In the genomic region with DNA sequence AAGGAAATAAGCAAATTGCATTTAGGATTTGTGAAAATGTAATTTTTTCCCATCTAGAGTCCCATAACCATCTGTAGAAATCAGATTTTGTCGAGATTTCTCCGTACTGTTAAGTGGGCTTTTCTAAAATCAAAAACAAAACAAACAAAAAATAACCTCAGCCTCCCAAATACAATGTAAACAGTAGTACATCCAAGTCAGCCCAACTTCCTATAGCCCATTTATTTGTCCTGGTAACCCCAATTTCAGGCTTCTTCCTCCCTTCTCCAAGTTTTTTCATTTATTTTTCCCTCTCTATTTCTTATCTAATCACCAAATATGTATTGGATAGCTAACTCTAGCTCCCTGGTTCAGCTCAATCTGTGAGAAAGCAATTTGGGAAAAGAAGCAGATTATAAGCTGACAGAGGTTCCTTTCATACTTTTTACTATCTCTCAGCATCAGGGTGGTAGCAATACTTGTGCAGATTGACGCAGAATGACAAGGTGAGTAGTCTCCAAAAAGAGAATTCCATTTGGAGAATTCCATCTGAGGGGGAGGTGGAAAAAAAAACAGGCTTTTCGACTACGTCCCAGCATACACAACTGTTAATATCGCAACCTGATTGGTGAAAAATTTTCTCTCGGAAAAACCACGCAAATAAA, we compare ENCODE assay signal across 2 cellular contexts.
TF ChIP-seq lines count a peak whose summit lies in the region.

No MANE protein-coding gene starts in this region.

TF ChIP-seq in SK-N-SH, 30 proteins besides CTCF, POLR2A, EP300 and RAD21 (continued from another document):
- TF ChIP-seq FOSL2 (IDR thresholded peaks at IDR 0.05; ENCODE audit: borderline replicate concordance, low read depth) (no peak), SIN3A (IDR thresholded peaks at IDR 0.05; ENCODE audit: borderline replicate concordance, low read depth, low read length) (no peak), RCOR1 (IDR thresholded peaks at IDR 0.05; ENCODE audit: low read length) (no peak), GABPA (IDR thresholded peaks at IDR 0.05; ENCODE audit: low read depth) (no peak), TAF1 (IDR thresholded peaks at IDR 0.05; ENCODE audit: borderline replicate concordance, low read depth, low read length) (no peak)
- TF ChIP-seq, protein P1, sequence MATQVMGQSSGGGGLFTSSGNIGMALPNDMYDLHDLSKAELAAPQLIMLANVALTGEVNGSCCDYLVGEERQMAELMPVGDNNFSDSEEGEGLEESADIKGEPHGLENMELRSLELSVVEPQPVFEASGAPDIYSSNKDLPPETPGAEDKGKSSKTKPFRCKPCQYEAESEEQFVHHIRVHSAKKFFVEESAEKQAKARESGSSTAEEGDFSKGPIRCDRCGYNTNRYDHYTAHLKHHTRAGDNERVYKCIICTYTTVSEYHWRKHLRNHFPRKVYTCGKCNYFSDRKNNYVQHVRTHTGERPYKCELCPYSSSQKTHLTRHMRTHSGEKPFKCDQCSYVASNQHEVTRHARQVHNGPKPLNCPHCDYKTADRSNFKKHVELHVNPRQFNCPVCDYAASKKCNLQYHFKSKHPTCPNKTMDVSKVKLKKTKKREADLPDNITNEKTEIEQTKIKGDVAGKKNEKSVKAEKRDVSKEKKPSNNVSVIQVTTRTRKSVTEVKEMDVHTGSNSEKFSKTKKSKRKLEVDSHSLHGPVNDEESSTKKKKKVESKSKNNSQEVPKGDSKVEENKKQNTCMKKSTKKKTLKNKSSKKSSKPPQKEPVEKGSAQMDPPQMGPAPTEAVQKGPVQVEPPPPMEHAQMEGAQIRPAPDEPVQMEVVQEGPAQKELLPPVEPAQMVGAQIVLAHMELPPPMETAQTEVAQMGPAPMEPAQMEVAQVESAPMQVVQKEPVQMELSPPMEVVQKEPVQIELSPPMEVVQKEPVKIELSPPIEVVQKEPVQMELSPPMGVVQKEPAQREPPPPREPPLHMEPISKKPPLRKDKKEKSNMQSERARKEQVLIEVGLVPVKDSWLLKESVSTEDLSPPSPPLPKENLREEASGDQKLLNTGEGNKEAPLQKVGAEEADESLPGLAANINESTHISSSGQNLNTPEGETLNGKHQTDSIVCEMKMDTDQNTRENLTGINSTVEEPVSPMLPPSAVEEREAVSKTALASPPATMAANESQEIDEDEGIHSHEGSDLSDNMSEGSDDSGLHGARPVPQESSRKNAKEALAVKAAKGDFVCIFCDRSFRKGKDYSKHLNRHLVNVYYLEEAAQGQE (IDR thresholded peaks at IDR 0.05; ENCODE audit: low read depth, low read length) = no peak
TF ChIP-seq in SK-N-SH: peak in this region for 0.

TF ChIP-seq in SK-N-SH treated with all-trans-retinoic acid at 6 μM for 48 hours, 23 proteins besides CTCF, POLR2A, EP300 and RAD21 (continued from another document):
- TF ChIP-seq, protein P2, sequence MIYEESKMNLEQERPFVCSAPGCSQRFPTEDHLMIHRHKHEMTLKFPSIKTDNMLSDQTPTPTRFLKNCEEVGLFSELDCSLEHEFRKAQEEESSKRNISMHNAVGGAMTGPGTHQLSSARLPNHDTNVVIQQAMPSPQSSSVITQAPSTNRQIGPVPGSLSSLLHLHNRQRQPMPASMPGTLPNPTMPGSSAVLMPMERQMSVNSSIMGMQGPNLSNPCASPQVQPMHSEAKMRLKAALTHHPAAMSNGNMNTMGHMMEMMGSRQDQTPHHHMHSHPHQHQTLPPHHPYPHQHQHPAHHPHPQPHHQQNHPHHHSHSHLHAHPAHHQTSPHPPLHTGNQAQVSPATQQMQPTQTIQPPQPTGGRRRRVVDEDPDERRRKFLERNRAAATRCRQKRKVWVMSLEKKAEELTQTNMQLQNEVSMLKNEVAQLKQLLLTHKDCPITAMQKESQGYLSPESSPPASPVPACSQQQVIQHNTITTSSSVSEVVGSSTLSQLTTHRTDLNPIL (CRISPR knock-in tag; IDR thresholded peaks at IDR 0.05; ENCODE audit: low read depth) = no peak
- TF ChIP-seq TOX (CRISPR knock-in tag; IDR thresholded peaks at IDR 0.05; ENCODE audit: borderline replicate concordance) = no peak
- no peak for TF ChIP-seq ISL1 (CRISPR knock-in tag; IDR thresholded peaks at IDR 0.05)
- TF ChIP-seq ARNTL (CRISPR knock-in tag; IDR thresholded peaks at IDR 0.05; ENCODE audit: borderline replicate concordance, low read depth) = no peak
- TF ChIP-seq SNAI2 (CRISPR knock-in tag; IDR thresholded peaks at IDR 0.05) = no peak
- TF ChIP-seq TCF4 (CRISPR knock-in tag; IDR thresholded peaks at IDR 0.05; ENCODE audit: borderline replicate concordance) = no peak
- no peak for TF ChIP-seq POU6F1 (CRISPR knock-in tag; IDR thresholded peaks at IDR 0.05; ENCODE audit: borderline replicate concordance, low read depth)
- TF ChIP-seq OSR1 (CRISPR knock-in tag; IDR thresholded peaks at IDR 0.05) = no peak
